8 cellular contexts compared by ENCODE assay signal in genomic region chr7:72783601-72784385, GRCh38. TPM values are rescaled to one million over a fixed set of nuclear protein-coding genes. Genes with fewer than 3 reads are reported as not detected.
A peak's percentile ranks its signal among the peaks of the same experiment; 100 is the strongest.
DNase-seq lines count a peak whose midpoint lies in the region; ATAC-seq and TF ChIP-seq lines count a peak whose summit lies in the region.
"Not testable (repeated sequence)": the region's sequence is repeated elsewhere in the genome, so short reads cannot be mapped to it uniquely, and the experiment has no call there.

No MANE protein-coding gene starts in this region.

- not testable (repeated sequence) for H3K9ac ChIP-seq in adipocyte (ENCODE audit: low read length)

- H3K4me3 ChIP-seq in BE2C (ENCODE audit: low read depth, low read length); adipocyte (ENCODE audit: low read length): not testable (repeated sequence)

- ATAC-seq in Right ventricle myocardium superior (ENCODE audit: poor library complexity) = peak; percentile 92

- H3K4me1 ChIP-seq in BE2C = not testable (repeated sequence)
- H3K4me1 ChIP-seq in adipocyte (ENCODE audit: control insufficient read depth, insufficient read depth, low read length) = peaks cover 12% of the 10 kb centered on the region

- intact Hi-C loops in Right ventricle myocardium superior (cut with DNase I) = not testable (repeated sequence)

- DNase-seq in BE2C = peak; percentile 55
- peak; percentile 46 for DNase-seq in HS-5 (ENCODE audit: low read depth)
- DNase-seq in NCI-H82 (lab: John Stamatoyannopoulos, UW) = peak; percentile 73
- peak; percentile 74 for DNase-seq in adipocyte (ENCODE audit: low read depth)
- DNase-seq in dermis microvascular lymphatic vessel endothelial cell (ENCODE audit: low read depth in 2 of 2) = peak; percentile 20 to 82
- peak; percentile 48 for DNase-seq in Right ventricle myocardium superior
- DNase-seq in medulla oblongata (ENCODE audit: extremely low spot score) = peak; percentile 66
- peak; percentile 7 for DNase-seq in smooth muscle cell of the brain vasculature (ENCODE audit: low read depth, low spot score)

- H3K9me3 ChIP-seq in BE2C; adipocyte (ENCODE audit: control insufficient read depth, low read length): not testable (repeated sequence)

- TF ChIP-seq CTCF in BE2C (IDR thresholded peaks at IDR 0.05; ENCODE audit: low read depth, low read length) = not testable (repeated sequence)

- not testable (repeated sequence) for H3K27me3 ChIP-seq in BE2C; adipocyte (replicated peaks; ENCODE audit: control insufficient read depth, insufficient read depth, low read length)

- not testable (repeated sequence) for H3K36me3 ChIP-seq in BE2C; adipocyte (ENCODE audit: control insufficient read depth, insufficient read depth, low read length, severe bottlenecking)

RNA-seq across cellular contexts. Expression of gene TYW1B, which starts 44.2 kb away (rescaled TPM):
- polyA plus RNA-seq in BE2C (2012; ENCODE audit: insufficient read depth, insufficient read length, low read depth) = 17.4 TPM
- total RNA-seq in dermis microvascular lymphatic vessel endothelial cell = 1.4 and 3.7 TPM in 2 replicates
- total RNA-seq in Right ventricle myocardium superior = 3.1 TPM

Comparison
In these comparisons a context has a peak if more than half of its experiments do, and no peak if none do; other contexts are left out.
1. DNase-seq: peak in every context shown above with its lines; median percentile 74 in adipocyte; 73 in NCI-H82; 66 in medulla oblongata; 55 in BE2C; 51 in dermis microvascular lymphatic vessel endothelial cell; 48 in Right ventricle myocardium superior; 46 in HS-5; 7 in smooth muscle cell of the brain vasculature.